ENCODE assay signal across 8 cellular contexts in the genomic region with DNA sequence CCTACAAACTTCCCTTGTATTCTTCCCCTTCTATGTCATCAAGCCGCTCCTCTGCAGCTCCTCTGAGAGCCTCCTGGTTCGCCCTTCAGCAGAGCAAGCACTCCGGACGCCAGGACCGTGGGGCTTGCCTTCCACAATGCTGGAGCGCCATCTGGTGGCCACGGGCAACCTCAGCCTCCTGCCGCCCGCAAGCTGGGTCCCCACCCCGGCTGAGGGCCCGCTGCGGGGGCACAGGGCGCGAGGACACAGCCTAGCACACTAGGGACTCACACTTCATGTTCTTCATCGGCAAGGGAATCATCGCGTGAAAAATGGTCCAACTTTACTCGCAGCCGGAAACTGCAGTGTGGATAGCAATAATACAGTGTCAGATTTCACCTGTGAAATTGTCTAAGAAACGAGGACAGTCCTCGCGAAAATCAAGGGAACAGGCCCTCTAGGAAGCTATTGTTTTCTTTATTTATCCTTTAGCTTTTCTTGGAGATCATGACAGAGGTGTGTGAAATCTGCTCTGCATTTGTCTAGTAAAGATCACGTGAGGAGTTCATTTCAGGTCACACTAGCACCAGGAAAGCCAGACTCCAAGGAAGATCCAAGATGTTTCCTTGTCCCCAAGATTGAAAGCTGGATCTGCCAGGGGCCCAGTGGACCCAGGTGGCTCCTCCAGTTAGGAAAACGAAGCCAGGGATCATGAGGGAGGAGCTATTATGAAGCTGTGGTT. TPM values are rescaled to one million over a fixed set of nuclear protein-coding genes. Genes with fewer than 3 reads are reported as not detected.
DNase-seq lines count a peak whose midpoint lies in the region; ATAC-seq, FAIRE-seq and TF ChIP-seq lines count a peak whose summit lies in the region.

No MANE protein-coding gene starts in this region.

- H3K36me3 ChIP-seq in neuronal stem cell (replicated peaks in 1 of 2; ENCODE audit: control insufficient read depth in 2 of 2, insufficient read depth in 2 of 2, low read length in 2 of 2), result no peaks in the 10 kb centered on the region
- peaks cover 0 to 8% (median 7%) of the 10 kb centered on the region in 4 donors for H3K36me3 ChIP-seq in stomach

- no peak overlapping the region for H3K4ac ChIP-seq in neuronal stem cell (ENCODE audit: low read length)

- peak overlapping the region; percentile 47 for H3K4me3 Mint-ChIP-seq in Calu3 (ENCODE audit: low read depth, unreplicated experiment)

- H3K27me3 ChIP-seq in neuronal stem cell (ENCODE audit: control insufficient read depth in 3 of 3, insufficient read depth in 3 of 3, low read depth in 1 of 3, low read length in 3 of 3) (peaks cover 0 to 14% (median 0%) of the 10 kb centered on the region in 3 experiments), stomach (peaks cover 0 to 4% (median 0%) of the 10 kb centered on the region in 3 donors)

- H3K4me3 ChIP-seq in neuronal stem cell (ENCODE audit: low read length in 2 of 2) (no peak overlapping the region), stomach (no peak overlapping the region)

- TF ChIP-seq EP300 in stomach (IDR thresholded peaks at IDR 0.05), result no peak

- H3K27ac ChIP-seq in neuronal stem cell (replicated peaks; ENCODE audit: low read length), result no peak overlapping the region
- H3K27ac ChIP-seq in stomach, result peak overlapping the region in 1 of 5 donors; percentile 0

- no peak overlapping the region for H2BK120ac ChIP-seq in neuronal stem cell (ENCODE audit: low read depth, low read length)

- peak overlapping the region; percentile 68 for H2AFZ ChIP-seq in neuronal stem cell (ENCODE audit: low read length)

- no peak overlapping the region for H4K91ac ChIP-seq in neuronal stem cell (ENCODE audit: low read depth, low read length, poor library complexity)

- H4K8ac ChIP-seq in neuronal stem cell (ENCODE audit: low read depth, low read length), result no peak overlapping the region

- H3K9me3 ChIP-seq in neuronal stem cell (replicated peaks in 1 of 2; ENCODE audit: control insufficient read depth in 2 of 2, insufficient read depth in 1 of 2, low read depth in 1 of 2, low read length in 2 of 2), result no peaks in the 10 kb centered on the region
- H3K9me3 ChIP-seq in stomach, result no peaks in the 10 kb centered on the region

- no peak overlapping the region for H3K23ac ChIP-seq in neuronal stem cell (ENCODE audit: low read depth, low read length, poor library complexity)

- no peak for TF ChIP-seq POLR2A in stomach (IDR thresholded peaks at IDR 0.05)

- FAIRE-seq in RCC 7860 (lab: Jason Lieb, UNC), result no peak

- H3K4me1 ChIP-seq in neuronal stem cell (ENCODE audit: control insufficient read depth in 2 of 2, insufficient read depth in 1 of 2, low read depth in 1 of 2, low read length in 2 of 2) (no peaks in the 10 kb centered on the region), stomach (peaks cover 21 to 38% (median 29%) of the 10 kb centered on the region in 4 donors)

- no peak overlapping the region for H3K18ac ChIP-seq in neuronal stem cell (ENCODE audit: low read length)

- no peaks in the 10 kb centered on the region for H3K9me3 Mint-ChIP-seq in Calu3 (ENCODE audit: low read depth, unreplicated experiment)

- no CpG with 5 or more reads among the region's 24 CpGs for WGBS in neuronal stem cell (ENCODE audit: extremely low coverage in 2 of 2, insufficient read length in 2 of 2, insufficient replicate concordance in 1 of 2), 2 donors
- 6 to 8% (median 8%) methylated on average over 19 to 24 of the region's 24 CpGs for WGBS in stomach, 5 donors

- no peak overlapping the region for H2BK5ac ChIP-seq in neuronal stem cell (ENCODE audit: low read length)

- H3K9ac ChIP-seq in neuronal stem cell (ENCODE audit: low read depth, low read length, poor library complexity), result no peak overlapping the region

- no peak overlapping the region for H2BK15ac ChIP-seq in neuronal stem cell (ENCODE audit: low read length)

- H2AK5ac ChIP-seq in neuronal stem cell (ENCODE audit: low read depth, low read length), result no peak overlapping the region

- no peak overlapping the region for H3K14ac ChIP-seq in neuronal stem cell (ENCODE audit: low read length)

- no peak overlapping the region for H2BK12ac ChIP-seq in neuronal stem cell (ENCODE audit: low read length)

- H3K4me1 Mint-ChIP-seq in Calu3 (ENCODE audit: low read depth, unreplicated experiment), result peaks cover 33% of the 10 kb centered on the region

- peaks cover 2% of the 10 kb centered on the region for H3K79me1 ChIP-seq in neuronal stem cell (ENCODE audit: low read depth, low read length)

- TF ChIP-seq CTCF in Calu3 (IDR thresholded peaks at IDR 0.05; ENCODE audit: unreplicated experiment) (peak; percentile 98), stomach (IDR thresholded peaks at IDR 0.05) (peak in 5 of 7 experiments; percentile 94 to 98 (median 97))

- H3K36me3 Mint-ChIP-seq in Calu3 (ENCODE audit: insufficient read depth, unreplicated experiment), result peaks cover 25% of the 10 kb centered on the region

- H3K4me2 ChIP-seq in neuronal stem cell (ENCODE audit: insufficient read depth, low read length, poor library complexity, severe bottlenecking), result no peak overlapping the region

- peak; percentile 71 for ATAC-seq in GM21528 (IDR thresholded peaks at IDR 0.05; ENCODE audit: low FRiP score, unreplicated experiment)

- H3K27me3 Mint-ChIP-seq in Calu3 (ENCODE audit: unreplicated experiment), result peaks cover 10% of the 10 kb centered on the region

- intact Hi-C loops in Calu3 (cut with micrococcal nuclease; ENCODE audit: unreplicated experiment), result loop anchor here (1.0 to 10.0 kb wide), 5 partner anchors 59 to 447 kb away; no protein-coding TSS in a partner anchor
- intact Hi-C loops in stomach (cut with DNase I; ENCODE audit: low total_unique reads), result loop anchor here (5.0 kb wide), 2 partner anchors 60 to 100 kb away; no protein-coding TSS in a partner anchor

- CTCF ChIA-PET in Calu3 (lab: Charles Lee), result interaction anchor here (0.6 to 2.7 kb wide), 21 partner anchors 14 to 450 kb away, joined by 3 to 58 read pairs (median 5); a partner anchor contains a TSS

- H3K27ac Mint-ChIP-seq in Calu3 (ENCODE audit: unreplicated experiment), result no peak overlapping the region

- BruUV-seq in Calu3 (replicated peaks; lab: Mats Ljungman, UMichigan), result no TSS peak

- peak; percentile 93 for DNase-seq in Calu3
- peak; percentile 50 to 60 for DNase-seq in Kasumi-1 (lab: John Stamatoyannopoulos, UW)
- DNase-seq in RCC 7860 (ENCODE audit: low spot score), result peak; percentile 77
- peak; percentile 74 to 78 for DNase-seq in activated T-helper 1 cell treated with anti-CD3 and anti-CD28 coated beads, Interleukin-2, amount 50 U/mL, for 16 hours (ENCODE audit: low read depth in 1 of 2, low spot score in 1 of 2)
- DNase-seq in fibroblast of the conjunctiva (ENCODE audit: low read depth), result peak; percentile 90
- peak; percentile 85 for DNase-seq in neuronal stem cell (ENCODE audit: low spot score)
- peak; percentile 92 for DNase-seq in stomach

RNA-seq across cellular contexts. Expression of a gene that starts 5.8 kb away (rescaled TPM):
- total RNA-seq in Calu3 (2022), result not detected in 2 replicates
- not detected for polyA plus RNA-seq in neuronal stem cell (2013, experiment 1 of 2)
- polyA plus RNA-seq in neuronal stem cell (2013, experiment 2 of 2), result not detected
- total RNA-seq in stomach, result not detected
- polyA plus RNA-seq in stomach, result not detected

RNA-seq across cellular contexts. Expression of a gene that starts 18.4 kb away (rescaled TPM):
- 33.3 and 38.3 TPM in 2 replicates for total RNA-seq in Calu3 (2022)
- polyA plus RNA-seq in neuronal stem cell (2013, experiment 1 of 2), result 0.15 TPM
- not detected for polyA plus RNA-seq in neuronal stem cell (2013, experiment 2 of 2)
- total RNA-seq in stomach, result 100 to 1,000 TPM in 2 of 5 donors, 10 to 100 TPM in 2, 1 to 10 TPM in 1; 8.8 to 187 (median 25.6) TPM
- polyA plus RNA-seq in stomach, result 10 to 100 TPM; 38.8 to 83.8 (median 62.9) TPM

RNA-seq across cellular contexts. Expression of a gene that starts 55.2 kb away (rescaled TPM):
- total RNA-seq in Calu3 (2022) (152 and 161 TPM in 2 replicates), stomach (100 to 1,000 TPM; 126 to 201 (median 152) TPM)
- polyA plus RNA-seq in neuronal stem cell (2013, experiment 1 of 2), result 30.3 TPM
- 33.9 TPM for polyA plus RNA-seq in neuronal stem cell (2013, experiment 2 of 2)
- polyA plus RNA-seq in stomach, result 10 to 100 TPM; 31.6 to 43.7 (median 40.6) TPM
